In the genomic region with DNA sequence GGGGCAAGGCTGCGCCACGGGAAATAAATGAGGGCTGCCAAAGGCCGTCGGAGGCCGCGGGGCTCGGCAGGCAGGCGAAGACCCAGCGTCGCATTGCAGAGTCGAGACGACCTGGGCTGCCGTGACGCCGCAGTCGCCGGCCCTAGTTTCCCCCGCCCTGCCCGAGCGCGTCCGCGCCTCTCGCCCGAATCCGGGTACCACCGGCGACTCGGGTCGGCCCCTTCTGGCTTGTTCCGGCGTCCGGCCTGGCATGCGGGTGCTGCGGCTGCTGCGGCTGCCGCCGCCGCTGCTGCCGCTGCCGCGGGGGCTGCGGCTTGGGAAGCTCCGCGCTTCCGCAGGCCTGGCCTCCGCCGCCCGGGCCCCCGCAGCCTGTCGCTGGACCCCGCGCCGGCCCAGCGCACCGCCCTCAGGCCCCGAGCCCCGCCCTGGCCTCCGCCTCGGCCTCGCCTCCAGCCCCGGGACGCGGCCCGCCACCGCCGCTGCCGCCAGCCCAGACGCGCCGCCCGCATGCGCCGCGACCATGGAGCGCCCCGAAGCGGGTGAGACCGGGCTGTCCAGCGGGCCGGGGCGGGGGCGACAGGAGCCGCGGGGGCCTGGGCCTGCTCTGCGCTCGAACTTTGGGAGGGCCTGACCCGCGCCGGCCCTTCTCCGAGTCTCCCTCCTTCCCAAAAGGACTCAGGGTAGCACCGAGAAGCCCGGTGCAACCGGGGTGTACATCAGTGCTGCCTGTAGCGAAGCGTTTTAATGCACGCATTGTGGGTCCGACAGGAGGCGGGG, we compare ENCODE assay signal across 8 cellular contexts. TPM values are rescaled to one million over a fixed set of nuclear protein-coding genes. Genes with fewer than 3 reads are reported as not detected.
DNase-seq lines count a peak whose midpoint lies in the region; TF ChIP-seq lines count a peak whose summit lies in the region.

A gene (plus strand): TSS at position 224 of the 777 bp plus-strand sequence. CDS start 297 bp downstream, at position 521.

- H3K9me3 ChIP-seq in duodenal mucosa (ENCODE audit: control insufficient read depth in 1 of 2, low read length in 2 of 2): no peaks in the 10 kb centered on the region

- CTCF ChIA-PET in HEK293T (lab: Yijun Ruan, JAX): no interaction called here

- H3K4me1 ChIP-seq in duodenal mucosa (ENCODE audit: control insufficient read depth in 1 of 2, insufficient read depth in 2 of 2, low read length in 2 of 2): peaks cover 12 to 13% of the 10 kb centered on the region in 2 donors

- H3K27ac ChIP-seq in duodenal mucosa (ENCODE audit: low read depth, low read length): peak within 1 kb of the TSS; percentile 87

- POLR2A ChIA-PET in HEK293T (lab: Yijun Ruan, JAX): interaction anchor here (1.0 kb wide), 1 partner anchor 19 kb away, joined by 3 read pairs; no protein-coding TSS in a partner anchor

- TF ChIP-seq POLR2A in NB4 (IDR thresholded peaks at IDR 0.05; ENCODE audit: extremely low read depth, insufficient read length): peak; percentile 48
- no peak for TF ChIP-seq POLR2A in lower leg skin (IDR thresholded peaks at IDR 0.05)

- peak; percentile 86 for DNase-seq in HEK293T (ENCODE audit: extremely low spot score)
- peak; percentile 82 for DNase-seq in NB4 (ENCODE audit: low read depth)
- DNase-seq in activated CD4-positive, alpha-beta T cell treated with anti-CD3 and anti-CD28 coated beads, Interleukin-2, amount 50 U/mL, for 48 hours: peak; percentile 67 to 75
- peak; percentile 56 to 94 for DNase-seq in lower leg skin (ENCODE audit: low spot score in 2 of 2)
- peak; percentile 51 to 54 for DNase-seq in stimulated activated CD4-positive, alpha-beta T cell treated with anti-CD3 and anti-CD28 coated beads, Interleukin-4, amount 100 ng/mL, for 48 hours (ENCODE audit: low read depth in 2 of 2)
- DNase-seq in cerebellar nuclear complex (lab: John Stamatoyannopoulos, UW): no peak

- TF ChIP-seq CTCF in GM12875 (IDR thresholded peaks at IDR 0.05; ENCODE audit: borderline replicate concordance, insufficient read depth, low read depth, low read length) (no peak), NB4 (IDR thresholded peaks at IDR 0.05; ENCODE audit: low read depth, low read length) (no peak), lower leg skin (IDR thresholded peaks at IDR 0.05) (no peak)

- peak within 1 kb of the TSS; percentile 55 for H3K4me3 ChIP-seq in GM12875 (ENCODE audit: low read depth, low read length)
- peak within 1 kb of the TSS; percentile 58 for H3K4me3 ChIP-seq in NB4 (ENCODE audit: low read depth, low read length)
- peak within 1 kb of the TSS; percentile 87 to 88 for H3K4me3 ChIP-seq in duodenal mucosa (ENCODE audit: low read depth in 1 of 2, low read length in 2 of 2)
- peak within 1 kb of the TSS; percentile 75 for H3K4me3 ChIP-seq in lower leg skin (ENCODE audit: low read depth, poor library complexity, severe bottlenecking)

- intact Hi-C loops in lower leg skin (cut with DNase I; ENCODE audit: low total_unique reads): no loop called here

- peak within 1 kb of the TSS; percentile 74 to 81 for H3K9ac ChIP-seq in duodenal mucosa (ENCODE audit: low read depth in 1 of 2, low read length in 2 of 2)

- no peaks in the 10 kb centered on the region for H3K36me3 ChIP-seq in duodenal mucosa (ENCODE audit: control insufficient read depth in 1 of 2, insufficient read depth in 2 of 2, low read length in 2 of 2)

- 1% methylated on average over 24 to 83 of the region's 99 CpGs for WGBS in lower leg skin, 2 donors

- no peaks in the 10 kb centered on the region for H3K27me3 ChIP-seq in duodenal mucosa (ENCODE audit: control insufficient read depth in 1 of 2, insufficient read depth in 2 of 2, low read length in 2 of 2)

TF ChIP-seq in HEK293T, 16 proteins besides CTCF, POLR2A, EP300 and RAD21:
- TF ChIP-seq FOXA1 (IDR thresholded peaks at IDR 0.05) (no peak), ZNF384 (IDR thresholded peaks at IDR 0.05) (no peak), LEF1 (IDR thresholded peaks at IDR 0.05; ENCODE audit: borderline replicate concordance) (no peak; the same call in 1 of the 2 replicates), L3MBTL2 (conservative IDR thresholded peaks at IDR 0.05) (peak; percentile 87), FOXK2 (IDR thresholded peaks at IDR 0.05) (no peak), ELF4 (IDR thresholded peaks at IDR 0.05) (no peak), ARNT (IDR thresholded peaks at IDR 0.05) (peak; percentile 59), CTBP1 (IDR thresholded peaks at IDR 0.05; ENCODE audit: borderline replicate concordance) (no peak), BHLHE40 (IDR thresholded peaks at IDR 0.05; ENCODE audit: borderline replicate concordance) (no peak), NFRKB (IDR thresholded peaks at IDR 0.05) (no peak), TARDBP (IDR thresholded peaks at IDR 0.05) (no peak), HDGF (IDR thresholded peaks at IDR 0.05; ENCODE audit: borderline replicate concordance) (no peak), SUZ12 (IDR thresholded peaks at IDR 0.05) (no peak), SP1 (IDR thresholded peaks at IDR 0.05) (no peak), FOXM1 (IDR thresholded peaks at IDR 0.05; ENCODE audit: borderline replicate concordance) (peak; percentile 80)
- TF ChIP-seq, protein P1, sequence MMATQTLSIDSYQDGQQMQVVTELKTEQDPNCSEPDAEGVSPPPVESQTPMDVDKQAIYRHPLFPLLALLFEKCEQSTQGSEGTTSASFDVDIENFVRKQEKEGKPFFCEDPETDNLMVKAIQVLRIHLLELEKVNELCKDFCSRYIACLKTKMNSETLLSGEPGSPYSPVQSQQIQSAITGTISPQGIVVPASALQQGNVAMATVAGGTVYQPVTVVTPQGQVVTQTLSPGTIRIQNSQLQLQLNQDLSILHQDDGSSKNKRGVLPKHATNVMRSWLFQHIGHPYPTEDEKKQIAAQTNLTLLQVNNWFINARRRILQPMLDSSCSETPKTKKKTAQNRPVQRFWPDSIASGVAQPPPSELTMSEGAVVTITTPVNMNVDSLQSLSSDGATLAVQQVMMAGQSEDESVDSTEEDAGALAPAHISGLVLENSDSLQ (IDR thresholded peaks at IDR 0.05): no peak

RNA-seq across cellular contexts. Expression of the gene that starts here (rescaled TPM):
- total RNA-seq in lower leg skin: 1 to 10 TPM; 2.2 to 5.7 (median 3.1) TPM

Comparison
In these comparisons a context has a peak if more than half of its experiments do, and no peak if none do; other contexts are left out.
1. DNase-seq: peak in HEK293T (single experiment), NB4 (single experiment), activated CD4-positive, alpha-beta T cell treated with anti-CD3 and anti-CD28 coated beads, Interleukin-2, amount 50 U/mL, for 48 hours (2 of 2), lower leg skin (2 of 2) and stimulated activated CD4-positive, alpha-beta T cell treated with anti-CD3 and anti-CD28 coated beads, Interleukin-4, amount 100 ng/mL, for 48 hours (2 of 2); none in cerebellar nuclear complex (0 of 2).
2. Peak in every context shown above with its lines, with median percentiles within 50 percentile points of each other: H3K4me3 ChIP-seq.